In genomic region chr2:25606892-25607291, GRCh38 we compare ENCODE assay signal across 9 cellular contexts.
DNase-seq lines count a peak whose midpoint lies in the region; ATAC-seq and TF ChIP-seq lines count a peak whose summit lies in the region.
"Had no signal": no experiment of that assay in that cellular context is flagged by ENCODE, and none has a peak within 500 bp of the region (broad histone marks: within the 10 kb centered on the region; RNA-seq: fewer than 3 reads in every experiment).

No MANE protein-coding gene starts in this region.

- H3K27me3 Mint-ChIP-seq in osteocyte (ENCODE audit: unreplicated experiment) = no peaks in the 10 kb centered on the region

- POLR2A ChIA-PET in AG04449 (lab: Yijun Ruan, JAX) = no interaction called here

- peak overlapping the region in 3 of 59 donors; percentile 8 to 62 (median 26) for H3K27ac ChIP-seq in dorsolateral prefrontal cortex
- H3K27ac ChIP-seq: epithelial cell of prostate had no signal

- no peaks in the 10 kb centered on the region for H3K9me3 Mint-ChIP-seq in osteocyte (ENCODE audit: unreplicated experiment)

- TF ChIP-seq CTCF in AG04449 (IDR thresholded peaks at IDR 0.05; ENCODE audit: insufficient read depth, low read length, missing control alignments) (peak; percentile 20), GM06990 (IDR thresholded peaks at IDR 0.05; ENCODE audit: insufficient read depth, low read length, poor library complexity, severe bottlenecking) (peak; percentile 56), dorsolateral prefrontal cortex (IDR thresholded peaks at IDR 0.05 in 54 of 56, conservative IDR thresholded peaks at IDR 0.05 in 2 of 56; ENCODE audit: low read depth in 1 of 56, partially characterized antibody in 56 of 56) (peak; percentile 47 to 94 (median 76)), osteocyte (IDR thresholded peaks at IDR 0.05) (peak; percentile 79)

- no peaks in the 10 kb centered on the region for H3K36me3 ChIP-seq in GM06990 (ENCODE audit: control insufficient read depth, insufficient read depth, low read length)

- no peak overlapping the region for H3K4me3 ChIP-seq in AG04449 (ENCODE audit: low read depth, low read length)
- H3K4me3 ChIP-seq in GM06990 (replicated peaks; ENCODE audit: low read depth, low read length) = no peak overlapping the region
- no peak overlapping the region for H3K4me3 ChIP-seq in dorsolateral prefrontal cortex

- DNase-seq in AG04449 (ENCODE audit: low read depth, low spot score) = no peak
- no peak for DNase-seq in GM06990 (ENCODE audit: extremely low read depth, insufficient read length)
- peak; percentile 11 for DNase-seq in NCI-H748 treated with DMSO at 0.1 percent for 48 hours (lab: John Stamatoyannopoulos, UW)
- no peak for DNase-seq in dorsolateral prefrontal cortex
- no peak for DNase-seq in osteocyte (ENCODE audit: extremely low spot score, unreplicated experiment)
- DNase-seq in stimulated activated CD4-positive, alpha-beta T cell treated with anti-CD3 and anti-CD28 coated beads, Interleukin-1b, Interleukin-23, amount 100 ng/mL, for 48 hours = no peak

- H3K36me3 Mint-ChIP-seq in osteocyte (ENCODE audit: unreplicated experiment) = no peaks in the 10 kb centered on the region

- H3K27me3 ChIP-seq in GM06990 (replicated peaks; ENCODE audit: control insufficient read depth, insufficient read depth, low read length) (no peaks in the 10 kb centered on the region), dorsolateral prefrontal cortex (no peaks in the 10 kb centered on the region)

- intact Hi-C loops in dorsolateral prefrontal cortex (cut with DNase I) = loop anchor here (2.0 kb wide), 1 partner anchor 58 kb away; no protein-coding TSS in a partner anchor

- CTCF ChIA-PET in AG04449 (lab: Yijun Ruan, JAX) = interaction anchor here (0.7 to 8.4 kb wide), 34 partner anchors 8 to 251 kb away, joined by 3 to 262 read pairs (median 6); partner anchors contain the start of gene DTNB

- H3K27ac Mint-ChIP-seq in osteocyte (ENCODE audit: unreplicated experiment) = no peak overlapping the region

- no peak overlapping the region for H3K4me3 Mint-ChIP-seq in osteocyte (ENCODE audit: unreplicated experiment)

- ATAC-seq in HG02852 (IDR thresholded peaks at IDR 0.05; ENCODE audit: unreplicated experiment) = no peak
- ATAC-seq in GM21723 (IDR thresholded peaks at IDR 0.05; ENCODE audit: unreplicated experiment) = no peak

- peaks cover 1% of the 10 kb centered on the region for H3K4me1 Mint-ChIP-seq in osteocyte (ENCODE audit: unreplicated experiment)

Comparison
In these comparisons a context has a peak if more than half of its experiments do, and no peak if none do; other contexts are left out.
1. CTCF ChIP-seq: peak in every context shown above with its lines; median percentile 79 in osteocyte; 76 in dorsolateral prefrontal cortex; 56 in GM06990; 20 in AG04449.